In genomic region chr1:2875677-2876531, GRCh38 we compare ENCODE assay signal across 13 cellular contexts.
A peak's percentile ranks its signal among the peaks of the same experiment; 100 is the strongest.
DNase-seq lines count a peak whose midpoint lies in the region; ATAC-seq and TF ChIP-seq lines count a peak whose summit lies in the region.
"Had no signal": no experiment of that assay in that cellular context is flagged by ENCODE, and none has a peak within 500 bp of the region (broad histone marks: within the 10 kb centered on the region; RNA-seq: fewer than 3 reads in every experiment).

No MANE protein-coding gene starts in this region.

- no peak overlapping the region for H3K4me3 ChIP-seq in brain microvascular endothelial cell (ENCODE audit: low read depth, low read length)
- no peak overlapping the region for H3K4me3 ChIP-seq in left lung

- ATAC-seq in left lung = peak; percentile 63

- POLR2A ChIA-PET in activated CD4-positive, alpha-beta memory T cell treated with anti-CD3 and anti-CD28 coated beads, Interleukin-2, amount 10 ng/mL, durations not matched to agents 7 days and 5 days (lab: Charles Lee) = no interaction called here

- H3K27me3 ChIP-seq in brain microvascular endothelial cell (replicated peaks) = no peaks in the 10 kb centered on the region
- H3K27me3 ChIP-seq in left lung = peaks cover 0 to 61% of the 10 kb centered on the region in 2 donors

- H3K9me3 Mint-ChIP-seq in activated CD4-positive, alpha-beta memory T cell treated with anti-CD3 and anti-CD28 coated beads, Interleukin-2, amount 10 ng/mL, durations not matched to agents 7 days and 5 days = peaks cover 11% of the 10 kb centered on the region
- peaks cover 18% of the 10 kb centered on the region for H3K9me3 Mint-ChIP-seq in activated T-helper 1 cell treated with anti-CD3 and anti-CD28 coated beads, Interleukin-12 subunit alpha, Interleukin-12 subunit beta, Interleukin-2, Interleukin-4 antibody, amounts not matched to agents 30 ng/mL and 10 ng/mL and 1 ng/mL, durations not matched to agents 14 hours and 24 hours and 36 hours
- H3K9me3 Mint-ChIP-seq in osteocyte (ENCODE audit: unreplicated experiment) = peaks cover 2% of the 10 kb centered on the region
- H3K9me3 Mint-ChIP-seq: neural crest cell had no signal

- intact Hi-C loops in left lung (cut with DNase I) = no loop called here
- intact Hi-C loops in activated T-helper 1 cell treated with anti-CD3 and anti-CD28 coated beads, Interleukin-12 subunit alpha, Interleukin-12 subunit beta, Interleukin-2, Interleukin-4 antibody, amounts not matched to agents 30 ng/mL and 10 ng/mL and 1 ng/mL, durations not matched to agents 14 hours and 24 hours and 36 hours (cut with micrococcal nuclease) = no loop called here

- H3K36me3 ChIP-seq in brain microvascular endothelial cell (replicated peaks) (no peaks in the 10 kb centered on the region), left lung (no peaks in the 10 kb centered on the region)

- H3K36me3 Mint-ChIP-seq in activated CD4-positive, alpha-beta memory T cell treated with anti-CD3 and anti-CD28 coated beads, Interleukin-2, amount 10 ng/mL, durations not matched to agents 7 days and 5 days (ENCODE audit: low read depth) = no peaks in the 10 kb centered on the region
- H3K36me3 Mint-ChIP-seq in activated T-helper 1 cell treated with anti-CD3 and anti-CD28 coated beads, Interleukin-12 subunit alpha, Interleukin-12 subunit beta, Interleukin-2, Interleukin-4 antibody, amounts not matched to agents 30 ng/mL and 10 ng/mL and 1 ng/mL, durations not matched to agents 14 hours and 24 hours and 36 hours (ENCODE audit: low read depth) = no peaks in the 10 kb centered on the region
- no peaks in the 10 kb centered on the region for H3K36me3 Mint-ChIP-seq in osteocyte (ENCODE audit: unreplicated experiment)

- in situ Hi-C loops in brain microvascular endothelial cell (cut with HindIII; ENCODE audit: low pct_ligation_motif_present, low sequenced_read_pairs) = no loop called here

- H3K4me1 Mint-ChIP-seq in activated CD4-positive, alpha-beta memory T cell treated with anti-CD3 and anti-CD28 coated beads, Interleukin-2, amount 10 ng/mL, durations not matched to agents 7 days and 5 days = no peaks in the 10 kb centered on the region
- no peaks in the 10 kb centered on the region for H3K4me1 Mint-ChIP-seq in activated T-helper 1 cell treated with anti-CD3 and anti-CD28 coated beads, Interleukin-12 subunit alpha, Interleukin-12 subunit beta, Interleukin-2, Interleukin-4 antibody, amounts not matched to agents 30 ng/mL and 10 ng/mL and 1 ng/mL, durations not matched to agents 14 hours and 24 hours and 36 hours (ENCODE audit: low read depth)
- H3K4me1 Mint-ChIP-seq in osteocyte (ENCODE audit: unreplicated experiment) = no peaks in the 10 kb centered on the region
- H3K4me1 Mint-ChIP-seq: neural crest cell had no signal

- no peaks in the 10 kb centered on the region for H3K27me3 Mint-ChIP-seq in activated CD4-positive, alpha-beta memory T cell treated with anti-CD3 and anti-CD28 coated beads, Interleukin-2, amount 10 ng/mL, durations not matched to agents 7 days and 5 days
- H3K27me3 Mint-ChIP-seq in activated T-helper 1 cell treated with anti-CD3 and anti-CD28 coated beads, Interleukin-12 subunit alpha, Interleukin-12 subunit beta, Interleukin-2, Interleukin-4 antibody, amounts not matched to agents 30 ng/mL and 10 ng/mL and 1 ng/mL, durations not matched to agents 14 hours and 24 hours and 36 hours (ENCODE audit: insufficient read depth) = no peaks in the 10 kb centered on the region
- no peaks in the 10 kb centered on the region for H3K27me3 Mint-ChIP-seq in osteocyte (ENCODE audit: unreplicated experiment)

- CTCF ChIA-PET in activated CD4-positive, alpha-beta memory T cell treated with anti-CD3 and anti-CD28 coated beads, Interleukin-2, amount 10 ng/mL, durations not matched to agents 7 days and 5 days (lab: Charles Lee) = no interaction called here

- peaks cover 0 to 5% of the 10 kb centered on the region in 2 donors for H3K4me1 ChIP-seq in left lung

- peaks cover 7 to 14% of the 10 kb centered on the region in 2 donors for H3K9me3 ChIP-seq in left lung

- DNase-seq in HuH-7 (ENCODE audit: low spot score) = peak; percentile 66
- DNase-seq in brain microvascular endothelial cell = no peak
- DNase-seq in left lung = no peak
- DNase-seq in substantia nigra (lab: John Stamatoyannopoulos, UW) = peak in 38 of 49 donors; percentile 1 to 68 (median 32)
- DNase-seq in activated CD4-positive, alpha-beta memory T cell treated with anti-CD3 and anti-CD28 coated beads, Interleukin-2, amount 10 ng/mL, durations not matched to agents 7 days and 5 days = no peak
- no peak for DNase-seq in NCI-H1092 (lab: John Stamatoyannopoulos, UW)
- DNase-seq in activated T-helper 1 cell treated with anti-CD3 and anti-CD28 coated beads, Interleukin-12 subunit alpha, Interleukin-12 subunit beta, Interleukin-2, Interleukin-4 antibody, amounts not matched to agents 30 ng/mL and 10 ng/mL and 1 ng/mL, durations not matched to agents 14 hours and 24 hours and 36 hours (ENCODE audit: low spot score) = no peak
- DNase-seq in osteocyte (ENCODE audit: extremely low spot score, unreplicated experiment) = no peak
- DNase-seq: activated CD4-positive, CD25-positive, alpha-beta regulatory T cell treated with anti-CD3 and anti-CD28 coated beads, Interleukin-2, amount 50 U/mL, for 72 hours; activated naive CD4-positive, alpha-beta T cell; DMS153; NCI-H1930 had no signal

- H3K27ac Mint-ChIP-seq in activated CD4-positive, alpha-beta memory T cell treated with anti-CD3 and anti-CD28 coated beads, Interleukin-2, amount 10 ng/mL, durations not matched to agents 7 days and 5 days = no peak overlapping the region
- no peak overlapping the region for H3K27ac Mint-ChIP-seq in activated T-helper 1 cell treated with anti-CD3 and anti-CD28 coated beads, Interleukin-12 subunit alpha, Interleukin-12 subunit beta, Interleukin-2, Interleukin-4 antibody, amounts not matched to agents 30 ng/mL and 10 ng/mL and 1 ng/mL, durations not matched to agents 14 hours and 24 hours and 36 hours
- H3K27ac Mint-ChIP-seq in osteocyte (ENCODE audit: unreplicated experiment) = no peak overlapping the region

- H3K27ac ChIP-seq in brain microvascular endothelial cell (no peak overlapping the region), left lung (no peak overlapping the region), substantia nigra (ENCODE audit: low read depth, low read length, poor library complexity, severe bottlenecking) (no peak overlapping the region)

- H3K4me3 Mint-ChIP-seq in activated CD4-positive, alpha-beta memory T cell treated with anti-CD3 and anti-CD28 coated beads, Interleukin-2, amount 10 ng/mL, durations not matched to agents 7 days and 5 days = no peak overlapping the region
- H3K4me3 Mint-ChIP-seq in activated T-helper 1 cell treated with anti-CD3 and anti-CD28 coated beads, Interleukin-12 subunit alpha, Interleukin-12 subunit beta, Interleukin-2, Interleukin-4 antibody, amounts not matched to agents 30 ng/mL and 10 ng/mL and 1 ng/mL, durations not matched to agents 14 hours and 24 hours and 36 hours = no peak overlapping the region
- H3K4me3 Mint-ChIP-seq in osteocyte (ENCODE audit: unreplicated experiment) = no peak overlapping the region
- H3K4me3 Mint-ChIP-seq: neural crest cell had no signal

- TF ChIP-seq CTCF in brain microvascular endothelial cell (IDR thresholded peaks at IDR 0.05; ENCODE audit: low read depth, low read length, missing control alignments) (peak; percentile 5), left lung (IDR thresholded peaks at IDR 0.05) (peak in 1 of 2 donors; percentile 30), osteocyte (IDR thresholded peaks at IDR 0.05) (no peak)

Comparison
In these comparisons a context has a peak if more than half of its experiments do, and no peak if none do; other contexts are left out.
1. DNase-seq: peak in HuH-7 (single experiment) and substantia nigra (38 of 49); none in brain microvascular endothelial cell (single experiment), left lung (0 of 2), activated CD4-positive, alpha-beta memory T cell treated with anti-CD3 and anti-CD28 coated beads, Interleukin-2, amount 10 ng/mL, durations not matched to agents 7 days and 5 days (single experiment), NCI-H1092 (single experiment), activated T-helper 1 cell treated with anti-CD3 and anti-CD28 coated beads, Interleukin-12 subunit alpha, Interleukin-12 subunit beta, Interleukin-2, Interleukin-4 antibody, amounts not matched to agents 30 ng/mL and 10 ng/mL and 1 ng/mL, durations not matched to agents 14 hours and 24 hours and 36 hours (single experiment) and osteocyte (single experiment).